Comparison of ENCODE assay signal across 14 cellular contexts in the genomic region with DNA sequence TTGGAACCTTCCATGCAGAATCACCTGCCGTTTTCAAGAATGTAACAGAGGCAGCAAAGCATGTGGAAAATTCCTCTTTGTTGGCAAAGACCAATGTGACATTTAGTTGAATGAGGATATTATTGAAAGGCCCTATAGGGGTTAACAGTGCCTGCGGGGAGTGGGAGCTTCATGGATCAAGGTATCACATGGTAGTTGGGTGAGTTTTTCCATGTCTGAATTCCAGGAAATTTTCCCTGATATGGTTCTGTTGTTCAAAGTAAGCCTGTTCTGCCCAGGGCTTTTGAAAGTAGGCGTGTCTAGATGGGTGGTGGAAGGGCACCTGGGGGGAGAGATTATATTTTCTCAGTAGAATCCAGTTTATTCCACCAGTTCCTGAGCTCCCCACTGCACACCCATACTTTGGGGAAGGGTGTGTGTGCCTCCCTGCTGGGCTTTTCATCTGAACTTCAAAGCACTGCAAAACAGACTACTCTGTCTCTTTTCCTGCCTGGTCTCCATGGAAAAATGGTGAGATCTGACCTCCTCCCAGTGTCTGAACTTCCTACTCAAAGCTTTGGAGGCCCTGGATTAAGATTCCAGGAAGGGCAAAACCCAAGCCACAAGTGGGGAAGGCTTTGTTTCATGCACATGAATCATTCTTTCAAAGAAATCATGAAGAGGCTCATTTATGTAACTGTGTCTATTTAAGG.
DNase-seq lines count a peak whose midpoint lies in the region; ATAC-seq, FAIRE-seq and TF ChIP-seq lines count a peak whose summit lies in the region.
"Had no signal": no experiment of that assay in that cellular context is flagged by ENCODE, and none has a peak within 500 bp of the region (broad histone marks: within the 10 kb centered on the region; RNA-seq: fewer than 3 reads in every experiment).

No MANE protein-coding gene starts in this region.

- H3K27me3 ChIP-seq in esophagus (ENCODE audit: control insufficient read depth in 1 of 2, insufficient read depth in 2 of 2, low read length in 2 of 2): no peaks in the 10 kb centered on the region
- no peaks in the 10 kb centered on the region for H3K27me3 ChIP-seq in small intestine (ENCODE audit: control insufficient read depth in 2 of 2, insufficient read depth in 2 of 2, low read length in 2 of 2)

- no peak for TF ChIP-seq CTCF in nephron progenitor cell (IDR thresholded peaks at IDR 0.05)

- peak overlapping the region; percentile 87 for H3K27ac Mint-ChIP-seq in activated T-cell treated with anti-CD3 and anti-CD28 coated beads, Interleukin-2, amount 50 U/mL, for 24 hours
- H3K27ac Mint-ChIP-seq in T-helper 1 cell treated with Interleukin-12 subunit alpha and Interleukin-12 subunit beta and Interleukin-4 antibody, amounts not matched to agents 30 μg/mL and 1 μg/mL, for 36 hours: peak overlapping the region; percentile 91
- H3K27ac Mint-ChIP-seq in nephron progenitor cell: no peak overlapping the region

- H3K4me3 ChIP-seq in esophagus (ENCODE audit: low read depth in 1 of 2, low read length in 2 of 2) (no peak overlapping the region), small intestine (ENCODE audit: low read depth in 1 of 2, low read length in 2 of 2) (no peak overlapping the region)

- H3K4me1 ChIP-seq in esophagus (ENCODE audit: control insufficient read depth in 2 of 2, insufficient read depth in 2 of 2, low read length in 1 of 2): peaks cover 3 to 10% of the 10 kb centered on the region in 2 donors
- H3K4me1 ChIP-seq in small intestine (ENCODE audit: control insufficient read depth in 2 of 2, insufficient read depth in 1 of 2, low read depth in 1 of 2, low read length in 1 of 2): peaks cover 15 to 17% of the 10 kb centered on the region in 2 donors

- H3K9me3 Mint-ChIP-seq in activated T-cell treated with anti-CD3 and anti-CD28 coated beads, Interleukin-2, amount 50 U/mL, for 24 hours: peaks cover 14% of the 10 kb centered on the region
- H3K9me3 Mint-ChIP-seq in T-helper 1 cell treated with Interleukin-12 subunit alpha and Interleukin-12 subunit beta and Interleukin-4 antibody, amounts not matched to agents 30 μg/mL and 1 μg/mL, for 36 hours: peaks cover 42% of the 10 kb centered on the region
- peaks cover 25% of the 10 kb centered on the region for H3K9me3 Mint-ChIP-seq in nephron progenitor cell

- DNase-seq in activated T-cell treated with anti-CD3 and anti-CD28 coated beads, Interleukin-2, amount 50 U/mL, for 24 hours: no peak
- DNase-seq in activated T-cell treated with anti-CD3 and anti-CD28 coated beads, Interleukin-2, amount 50 U/mL, for 48 hours: no peak
- DNase-seq in small intestine (no peak), nephron progenitor cell (no peak)
- no peak for DNase-seq in effector CD4-positive, alpha-beta T cell
- DNase-seq: amniotic stem cell, cortex of kidney, mesendoderm had no signal

- no peak for FAIRE-seq in small intestine (lab: Jason Lieb, UNC)
- FAIRE-seq: GM18507 had no signal

- no peaks in the 10 kb centered on the region for H3K9me3 ChIP-seq in esophagus (ENCODE audit: control insufficient read depth in 2 of 2, insufficient read depth in 1 of 2, low read depth in 1 of 2, low read length in 1 of 2)
- H3K9me3 ChIP-seq in small intestine (ENCODE audit: control insufficient read depth, low read depth): no peaks in the 10 kb centered on the region

- peak overlapping the region; percentile 53 to 62 for H3K27ac ChIP-seq in esophagus (ENCODE audit: low read depth in 2 of 2, low read length in 1 of 2)
- peak overlapping the region; percentile 58 to 79 for H3K27ac ChIP-seq in small intestine (ENCODE audit: low read depth in 1 of 2, low read length in 1 of 2)
- H3K27ac ChIP-seq: parathyroid adenoma, VCaP had no signal

- no peaks in the 10 kb centered on the region for H3K36me3 ChIP-seq in esophagus (ENCODE audit: control insufficient read depth in 2 of 2, insufficient read depth in 2 of 2, low read length in 1 of 2)
- H3K36me3 ChIP-seq in small intestine (ENCODE audit: control insufficient read depth in 2 of 2, insufficient read depth in 2 of 2, low read length in 2 of 2): no peaks in the 10 kb centered on the region

- peaks cover 55% of the 10 kb centered on the region for H3K4me1 Mint-ChIP-seq in activated T-cell treated with anti-CD3 and anti-CD28 coated beads, Interleukin-2, amount 50 U/mL, for 24 hours (ENCODE audit: low read depth)
- H3K4me1 Mint-ChIP-seq in T-helper 1 cell treated with Interleukin-12 subunit alpha and Interleukin-12 subunit beta and Interleukin-4 antibody, amounts not matched to agents 30 μg/mL and 1 μg/mL, for 36 hours (ENCODE audit: low read depth): peaks cover 71% of the 10 kb centered on the region
- peaks cover 37% of the 10 kb centered on the region for H3K4me1 Mint-ChIP-seq in nephron progenitor cell

- no peak overlapping the region for H3K4me3 Mint-ChIP-seq in activated T-cell treated with anti-CD3 and anti-CD28 coated beads, Interleukin-2, amount 50 U/mL, for 24 hours
- H3K4me3 Mint-ChIP-seq in T-helper 1 cell treated with Interleukin-12 subunit alpha and Interleukin-12 subunit beta and Interleukin-4 antibody, amounts not matched to agents 30 μg/mL and 1 μg/mL, for 36 hours: no peak overlapping the region
- H3K4me3 Mint-ChIP-seq in nephron progenitor cell: no peak overlapping the region

- H3K36me3 Mint-ChIP-seq in activated T-cell treated with anti-CD3 and anti-CD28 coated beads, Interleukin-2, amount 50 U/mL, for 24 hours (ENCODE audit: low read depth): peaks cover 3% of the 10 kb centered on the region
- peaks cover 41% of the 10 kb centered on the region for H3K36me3 Mint-ChIP-seq in T-helper 1 cell treated with Interleukin-12 subunit alpha and Interleukin-12 subunit beta and Interleukin-4 antibody, amounts not matched to agents 30 μg/mL and 1 μg/mL, for 36 hours (ENCODE audit: low read depth)
- H3K36me3 Mint-ChIP-seq in nephron progenitor cell (ENCODE audit: low read depth): peaks cover 6% of the 10 kb centered on the region

- no peaks in the 10 kb centered on the region for H3K27me3 Mint-ChIP-seq in activated T-cell treated with anti-CD3 and anti-CD28 coated beads, Interleukin-2, amount 50 U/mL, for 24 hours
- no peaks in the 10 kb centered on the region for H3K27me3 Mint-ChIP-seq in T-helper 1 cell treated with Interleukin-12 subunit alpha and Interleukin-12 subunit beta and Interleukin-4 antibody, amounts not matched to agents 30 μg/mL and 1 μg/mL, for 36 hours (ENCODE audit: low read depth)
- peaks cover 7% of the 10 kb centered on the region for H3K27me3 Mint-ChIP-seq in nephron progenitor cell (ENCODE audit: low read depth, poor library complexity)

- WGBS in esophagus, 2 donors: 65 to 67% methylated on average over 3 of the region's 3 CpGs
- 68 to 84% (median 73%) methylated on average over 3 of the region's 3 CpGs for WGBS in small intestine, 3 donors

- ATAC-seq in HG02885 (IDR thresholded peaks at IDR 0.05; ENCODE audit: poor library complexity, unreplicated experiment): no peak
